Comparison of ENCODE assay signal across 2 cellular contexts in genomic region chr16:57499941-57500340, GRCh38. TPM values are rescaled to one million over a fixed set of nuclear protein-coding genes. Genes with fewer than 3 reads are reported as not detected.
"Had no signal": no experiment of that assay in that cellular context is flagged by ENCODE, and none has a peak within 500 bp of the region (broad histone marks: within the 10 kb centered on the region; RNA-seq: fewer than 3 reads in every experiment).

No MANE protein-coding gene starts in this region.

RNA-seq across cellular contexts. Expression of gene ADGRG5, which starts 42.5 kb away (rescaled TPM):
- total RNA-seq: skeletal muscle tissue, smooth muscle cell had no signal
- polyA plus RNA-seq: smooth muscle cell had no signal
